ENCODE assay signal across 8 cellular contexts in the genomic region with DNA sequence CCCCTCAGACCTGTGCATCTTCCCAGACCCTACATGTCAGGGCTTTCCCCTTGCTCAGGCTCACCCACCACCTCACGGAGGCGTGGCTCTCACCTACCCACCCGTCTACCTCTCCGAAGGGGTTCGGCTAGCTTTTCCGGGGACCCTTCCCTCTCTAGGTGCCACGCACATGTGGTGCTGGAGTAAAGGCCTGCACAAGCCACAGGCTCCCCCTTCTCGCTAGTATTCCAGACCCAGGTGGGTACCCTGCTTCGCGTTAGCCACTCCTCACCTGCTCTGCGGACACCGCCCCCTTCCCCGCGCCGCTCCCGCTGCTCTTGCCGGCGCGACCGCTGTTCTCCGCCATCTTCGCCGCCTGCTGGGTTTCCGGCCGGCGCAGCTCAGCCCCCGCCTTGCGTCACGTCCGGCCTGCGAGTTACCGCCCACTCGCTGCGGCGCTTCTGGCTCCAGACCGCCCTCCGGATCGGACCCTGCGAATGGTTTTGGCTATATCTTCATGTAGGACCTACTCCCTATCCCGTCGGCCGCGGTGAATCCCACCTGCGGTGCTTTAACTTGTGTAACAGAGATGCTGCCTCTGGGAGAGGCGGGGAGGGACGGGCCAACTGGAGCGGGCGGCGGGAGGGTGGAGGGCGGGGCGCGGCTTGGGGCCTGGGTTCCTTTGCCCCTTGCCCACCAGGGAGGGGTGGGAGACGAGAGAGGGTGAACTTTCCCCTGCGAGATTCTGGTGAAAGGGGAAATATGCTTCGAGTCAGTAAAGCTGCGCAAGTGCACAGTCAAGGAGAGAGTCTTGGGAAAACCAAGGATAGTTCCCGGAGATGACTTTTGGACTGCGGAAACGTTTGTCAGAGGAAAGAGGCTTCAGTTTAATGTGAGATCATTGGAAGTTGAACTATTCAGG. TPM values are rescaled to one million over a fixed set of nuclear protein-coding genes. Genes with fewer than 3 reads are reported as not detected.
DNase-seq lines count a peak whose midpoint lies in the region; ATAC-seq and TF ChIP-seq lines count a peak whose summit lies in the region.

TSS of gene NIT1 (plus strand) at position 425 of the 901 bp plus-strand sequence. CDS start at position 497, 72 bp downstream.
TSS of gene PFDN2 (minus strand) at position 357 of the 901 bp plus-strand sequence. CDS start at position 346, 11 bp downstream.

- DNase-seq in CD14-positive monocyte (ENCODE audit: low spot score) = peak; percentile 76
- peak; percentile 76 for DNase-seq in NCI-H748 treated with DMSO at 0.1 percent for 48 hours (lab: John Stamatoyannopoulos, UW)
- peak; percentile 89 for DNase-seq in activated CD4-positive, alpha-beta memory T cell treated with anti-CD3 and anti-CD28 coated beads, Interleukin-2, amount 10 ng/mL, durations not matched to agents 7 days and 5 days
- DNase-seq in right lobe of liver = peak; percentile 91 to 92 (median 91)
- DNase-seq in stimulated activated CD4-positive, alpha-beta T cell treated with anti-CD3 and anti-CD28 coated beads, Interleukin-4, amount 100 ng/mL, for 24 hours = peak; percentile 86

- H3K4me1 ChIP-seq in duodenal mucosa (ENCODE audit: control insufficient read depth in 1 of 2, insufficient read depth in 2 of 2, low read length in 2 of 2) (peaks cover 33 to 60% of the 10 kb centered on the region in 2 donors), right lobe of liver (peaks cover 0 to 50% (median 19%) of the 10 kb centered on the region in 4 donors)

- under 1% methylated on average over 33 of the region's 59 CpGs for WGBS in right lobe of liver (ENCODE audit: insufficient coverage, low coverage, low lambda C conversion rate, missing lambda C conversion rate)

- H3K27me3 ChIP-seq in duodenal mucosa (ENCODE audit: control insufficient read depth in 1 of 2, insufficient read depth in 2 of 2, low read length in 2 of 2) = no peaks in the 10 kb centered on the region
- H3K27me3 ChIP-seq in right lobe of liver = no peaks in the 10 kb centered on the region

- peaks cover 90% of the 10 kb centered on the region for H3K4me1 Mint-ChIP-seq in CD14-positive monocyte
- H3K4me1 Mint-ChIP-seq in activated CD4-positive, alpha-beta memory T cell treated with anti-CD3 and anti-CD28 coated beads, Interleukin-2, amount 10 ng/mL, durations not matched to agents 7 days and 5 days = peaks cover 66% of the 10 kb centered on the region

- peak; percentile 96 for TF ChIP-seq POLR2A in right lobe of liver (IDR thresholded peaks at IDR 0.05)

- H3K27ac ChIP-seq in duodenal mucosa (ENCODE audit: low read depth, low read length) = peak within 1 kb of the TSS; percentile 95
- peak within 1 kb of the TSS; percentile 88 to 95 (median 90) for H3K27ac ChIP-seq in right lobe of liver

- H3K36me3 Mint-ChIP-seq in CD14-positive monocyte = peaks cover 22 to 40% of the 10 kb centered on the region in 2 donors
- H3K36me3 Mint-ChIP-seq in activated CD4-positive, alpha-beta memory T cell treated with anti-CD3 and anti-CD28 coated beads, Interleukin-2, amount 10 ng/mL, durations not matched to agents 7 days and 5 days (ENCODE audit: low read depth) = peaks cover 63% of the 10 kb centered on the region

- H3K36me3 ChIP-seq in duodenal mucosa (ENCODE audit: control insufficient read depth in 1 of 2, insufficient read depth in 2 of 2, low read length in 2 of 2) (peaks cover 28 to 38% of the 10 kb centered on the region in 2 donors), right lobe of liver (peaks cover 0 to 34% (median 26%) of the 10 kb centered on the region in 4 donors)

- TF ChIP-seq CTCF in CD14-positive monocyte (IDR thresholded peaks at IDR 0.05) (no peak), right lobe of liver (IDR thresholded peaks at IDR 0.05) (no peak)

- H3K4me3 ChIP-seq in duodenal mucosa (ENCODE audit: low read depth in 1 of 2, low read length in 2 of 2) (peak within 1 kb of the TSS; percentile 92 to 100), right lobe of liver (peak within 1 kb of the TSS; percentile 89 to 100 (median 99))

- intact Hi-C loops in CD14-positive monocyte (cut with micrococcal nuclease) (loop anchor here in 1 of 2 donors (2.0 to 5.0 kb wide), 3 partner anchors 15 to 51 kb away; partner anchors contain the start of genes ARHGAP30, DEDD and UFC1), right lobe of liver (cut with DNase I) (no loop called here)

- no peaks in the 10 kb centered on the region for H3K9me3 Mint-ChIP-seq in CD14-positive monocyte
- H3K9me3 Mint-ChIP-seq in activated CD4-positive, alpha-beta memory T cell treated with anti-CD3 and anti-CD28 coated beads, Interleukin-2, amount 10 ng/mL, durations not matched to agents 7 days and 5 days = no peaks in the 10 kb centered on the region

- peak within 1 kb of the TSS; percentile 89 to 98 (median 94) for H3K27ac Mint-ChIP-seq in CD14-positive monocyte
- peak within 1 kb of the TSS; percentile 95 for H3K27ac Mint-ChIP-seq in activated CD4-positive, alpha-beta memory T cell treated with anti-CD3 and anti-CD28 coated beads, Interleukin-2, amount 10 ng/mL, durations not matched to agents 7 days and 5 days

- POLR2A ChIA-PET in activated CD4-positive, alpha-beta memory T cell treated with anti-CD3 and anti-CD28 coated beads, Interleukin-2, amount 10 ng/mL, durations not matched to agents 7 days and 5 days (lab: Charles Lee) = interaction anchor here (0.8 to 3.7 kb wide), 24 partner anchors 10 to 491 kb away, joined by 3 to 27 read pairs (median 6); partner anchors contain the start of genes B4GALT3, F11R, KLHDC9 and NDUFS2

- CTCF ChIA-PET in activated CD4-positive, alpha-beta memory T cell treated with anti-CD3 and anti-CD28 coated beads, Interleukin-2, amount 10 ng/mL, durations not matched to agents 7 days and 5 days (lab: Charles Lee) = interaction anchor here (0.5 to 3.4 kb wide), 13 partner anchors 10 to 264 kb away, joined by 3 to 21 read pairs (median 4); partner anchors contain the start of genes ARHGAP30, DEDD, KLHDC9 and TOMM40L

- no peaks in the 10 kb centered on the region for H3K9me3 ChIP-seq in duodenal mucosa (ENCODE audit: control insufficient read depth in 1 of 2, low read length in 2 of 2)
- no peaks in the 10 kb centered on the region for H3K9me3 ChIP-seq in right lobe of liver

- H3K27me3 Mint-ChIP-seq in CD14-positive monocyte (ENCODE audit: low read depth in 3 of 3) = no peaks in the 10 kb centered on the region
- H3K27me3 Mint-ChIP-seq in activated CD4-positive, alpha-beta memory T cell treated with anti-CD3 and anti-CD28 coated beads, Interleukin-2, amount 10 ng/mL, durations not matched to agents 7 days and 5 days = no peaks in the 10 kb centered on the region

- ATAC-seq in GM19351 (IDR thresholded peaks at IDR 0.05; ENCODE audit: unreplicated experiment) (peak; percentile 79), HG03520 (IDR thresholded peaks at IDR 0.05; ENCODE audit: unreplicated experiment) (peak; percentile 60), right lobe of liver (peak; percentile 86 to 90 (median 88))

- peak within 1 kb of the TSS; percentile 99 for H3K9ac ChIP-seq in duodenal mucosa (ENCODE audit: low read depth in 1 of 2, low read length in 2 of 2)

- peak within 1 kb of the TSS; percentile 90 to 95 for H3K4me3 Mint-ChIP-seq in CD14-positive monocyte
- H3K4me3 Mint-ChIP-seq in activated CD4-positive, alpha-beta memory T cell treated with anti-CD3 and anti-CD28 coated beads, Interleukin-2, amount 10 ng/mL, durations not matched to agents 7 days and 5 days = peak within 1 kb of the TSS; percentile 93

RNA-seq across cellular contexts. Expression of gene NIT1, which starts in this region (rescaled TPM):
- polyA plus RNA-seq in CD14-positive monocyte = 10 to 100 TPM; 28.4 to 35.7 TPM
- total RNA-seq in activated CD4-positive, alpha-beta memory T cell treated with anti-CD3 and anti-CD28 coated beads, Interleukin-2, amount 10 ng/mL, durations not matched to agents 7 days and 5 days = 10 to 100 TPM; 50.8 to 51.5 TPM
- 10 to 100 TPM; 36.9 to 67.8 (median 45.8) TPM for total RNA-seq in right lobe of liver

RNA-seq across cellular contexts. Expression of gene PFDN2, which starts in this region (rescaled TPM):
- 10 to 100 TPM; 59.1 to 65.6 TPM for polyA plus RNA-seq in CD14-positive monocyte
- total RNA-seq in activated CD4-positive, alpha-beta memory T cell treated with anti-CD3 and anti-CD28 coated beads, Interleukin-2, amount 10 ng/mL, durations not matched to agents 7 days and 5 days = 10 to 100 TPM; 76.6 to 78.8 TPM
- total RNA-seq in right lobe of liver = 10 to 100 TPM; 16.6 to 37.5 (median 25.8) TPM

Comparison
In these comparisons a context has a peak if more than half of its experiments do, and no peak if none do; other contexts are left out.
1. Peak in every context shown above with its lines: DNase-seq, ATAC-seq, H3K4me3 ChIP-seq and H3K27ac ChIP-seq.